39 cellular contexts compared by ENCODE assay signal in genomic region chr11:25737071-25737675, GRCh38.
"Had no signal": no experiment of that assay in that cellular context is flagged by ENCODE, and none has a peak within 500 bp of the region (broad histone marks: within the 10 kb centered on the region; RNA-seq: fewer than 3 reads in every experiment).

No MANE protein-coding gene starts in this region.

- H3K27me3 ChIP-seq: adrenal gland, body of pancreas, brain microvascular endothelial cell, breast epithelium had no signal

- H3K27ac ChIP-seq: adrenal gland, body of pancreas, brain microvascular endothelial cell, breast epithelium, VCaP had no signal

- H3K4me3 ChIP-seq: adrenal gland, body of pancreas, breast epithelium had no signal

- H3K9me3 Mint-ChIP-seq: activated B cell treated with CpG ODN at 0.5 μM for 24 hours; activated CD4-positive, alpha-beta T cell treated with anti-CD3 and anti-CD28 coated beads, Interleukin-2, amount 10 ng/mL, durations not matched to agents 24 days and 14 days; activated naive CD8-positive, alpha-beta T cell treated with anti-CD3 and anti-CD28 coated beads for 36 hours had no signal

- FAIRE-seq: astrocyte, TTC549 had no signal

- DNase-seq: activated B cell treated with CpG ODN at 0.5 μM for 24 hours; activated CD4-positive, alpha-beta memory T cell treated with anti-CD3 and anti-CD28 coated beads for 36 hours; activated CD4-positive, alpha-beta T cell treated with anti-CD3 and anti-CD28 coated beads for 4 hours; activated CD4-positive, alpha-beta T cell treated with anti-CD3 and anti-CD28 coated beads, Interleukin-2, amount 10 ng/mL, durations not matched to agents 24 days and 14 days; activated CD4-positive, alpha-beta T cell treated with anti-CD3 and anti-CD28 coated beads, Interleukin-2, amount 50 U/mL, for 1 hour; activated CD4-positive, alpha-beta T cell treated with anti-CD3 and anti-CD28 coated beads, Interleukin-2, amount 50 U/mL, for 4 hours; activated CD4-positive, CD25-positive, alpha-beta regulatory T cell treated with anti-CD3 and anti-CD28 coated beads, Interleukin-2, amount 50 U/mL, for 72 hours; activated CD8-positive, alpha-beta memory T cell treated with anti-CD3 and anti-CD28 coated beads, Interleukin-2, amount 50 U/mL, for 4 hours; activated CD8-positive, alpha-beta T cell treated with anti-CD3 and anti-CD28 coated beads for 36 hours; activated effector memory CD4-positive, alpha-beta T cell treated with anti-CD3 and anti-CD28 coated beads, Interleukin-2, amount 50 U/mL, for 16 hours; activated gamma-delta T cell treated with Interleukin-2 at 50 U/mL for 16 hours; activated naive CD4-positive, alpha-beta T cell; activated naive CD4-positive, alpha-beta T cell treated with anti-CD3 and anti-CD28 coated beads for 36 hours; activated naive CD4-positive, alpha-beta T cell treated with anti-CD3 and anti-CD28 coated beads, Interleukin-2, amount 50 U/mL, for 16 hours; activated naive CD8-positive, alpha-beta T cell treated with anti-CD3 and anti-CD28 coated beads for 36 hours; activated T-cell treated with anti-CD3 and anti-CD28 coated beads for 4 hours; activated T-cell treated with anti-CD3 and anti-CD28 coated beads, Interleukin-2, amount 50 U/mL, for 1 hour; activated T-cell treated with anti-CD3 and anti-CD28 coated beads, Interleukin-2, amount 50 U/mL, for 4 hours; activated T-cell treated with anti-CD3 and anti-CD28 coated beads, Interleukin-2, amount 50 U/mL, for 72 hours; adrenal gland; amniotic stem cell; aorta; body of pancreas; brain microvascular endothelial cell; caudate nucleus; cerebellar nuclear complex; T-helper 1 cell; T-helper 2 cell; T-helper 9 cell had no signal

- H3K4me1 ChIP-seq: adrenal gland, body of pancreas, breast epithelium had no signal

- H3K4me1 Mint-ChIP-seq: activated B cell treated with CpG ODN at 0.5 μM for 24 hours; activated CD4-positive, alpha-beta T cell treated with anti-CD3 and anti-CD28 coated beads, Interleukin-2, amount 10 ng/mL, durations not matched to agents 24 days and 14 days; activated naive CD8-positive, alpha-beta T cell treated with anti-CD3 and anti-CD28 coated beads for 36 hours; activated T-helper 17 cell treated with anti-CD3 and anti-CD28 coated beads, Interleukin-2, amount 50 U/mL, for 72 hours; central memory CD8-positive, alpha-beta T cell had no signal

- H3K27ac Mint-ChIP-seq: activated B cell treated with CpG ODN at 0.5 μM for 24 hours; activated CD4-positive, alpha-beta memory T cell treated with anti-CD3 and anti-CD28 coated beads for 36 hours; activated CD4-positive, alpha-beta T cell treated with anti-CD3 and anti-CD28 coated beads, Interleukin-2, amount 10 ng/mL, durations not matched to agents 24 days and 14 days; activated CD8-positive, alpha-beta T cell treated with anti-CD3 and anti-CD28 coated beads for 36 hours; activated naive CD4-positive, alpha-beta T cell treated with anti-CD3 and anti-CD28 coated beads for 36 hours; activated naive CD4-positive, alpha-beta T cell treated with anti-CD3 and anti-CD28 coated beads, Interleukin-2, amount 50 U/mL, for 72 hours; activated naive CD8-positive, alpha-beta T cell treated with anti-CD3 and anti-CD28 coated beads for 36 hours; activated T-cell treated with anti-CD3 and anti-CD28 coated beads, Interleukin-2, amount 50 U/mL, for 72 hours; activated T-helper 1 cell treated with anti-CD3 and anti-CD28 coated beads, Interleukin-12 subunit alpha, Interleukin-12 subunit beta, Interleukin-2, Interleukin-4 antibody, amounts not matched to agents 30 ng/mL and 10 ng/mL and 1 ng/mL, durations not matched to agents 14 hours and 24 hours and 36 hours; activated T-helper 17 cell treated with anti-CD3 and anti-CD28 coated beads, Interleukin-2, amount 50 U/mL, for 72 hours; T-helper 1 cell treated with Interleukin-12 subunit alpha and Interleukin-12 subunit beta and Interleukin-4 antibody, amounts not matched to agents 30 μg/mL and 1 μg/mL, for 36 hours; T-helper 2 cell treated with Interferon-gamma antibody and Interleukin-4, amounts not matched to agents 5 μg/mL and 100 μg/mL, for 36 hours had no signal

- H3K36me3 Mint-ChIP-seq: activated CD4-positive, alpha-beta memory T cell treated with anti-CD3 and anti-CD28 coated beads for 36 hours; activated naive CD4-positive, alpha-beta T cell treated with anti-CD3 and anti-CD28 coated beads, Interleukin-2, amount 50 U/mL, for 72 hours; activated naive CD8-positive, alpha-beta T cell treated with anti-CD3 and anti-CD28 coated beads for 36 hours had no signal

- H3K27me3 Mint-ChIP-seq: activated B cell treated with CpG ODN at 0.5 μM for 24 hours; activated CD4-positive, alpha-beta memory T cell treated with anti-CD3 and anti-CD28 coated beads for 36 hours; activated CD4-positive, alpha-beta T cell treated with anti-CD3 and anti-CD28 coated beads, Interleukin-2, amount 10 ng/mL, durations not matched to agents 24 days and 14 days; activated CD8-positive, alpha-beta T cell treated with anti-CD3 and anti-CD28 coated beads for 36 hours; activated naive CD8-positive, alpha-beta T cell treated with anti-CD3 and anti-CD28 coated beads for 36 hours; activated T-helper 17 cell treated with anti-CD3 and anti-CD28 coated beads, Interleukin-2, amount 50 U/mL, for 72 hours; central memory CD8-positive, alpha-beta T cell had no signal

- H3K9me3 ChIP-seq: adrenal gland, body of pancreas, breast epithelium had no signal

- H3K4me3 Mint-ChIP-seq: activated B cell treated with CpG ODN at 0.5 μM for 24 hours; activated CD4-positive, alpha-beta memory T cell treated with anti-CD3 and anti-CD28 coated beads for 36 hours; activated CD4-positive, alpha-beta T cell treated with anti-CD3 and anti-CD28 coated beads, Interleukin-2, amount 10 ng/mL, durations not matched to agents 24 days and 14 days; activated CD8-positive, alpha-beta T cell treated with anti-CD3 and anti-CD28 coated beads for 36 hours; activated naive CD4-positive, alpha-beta T cell treated with anti-CD3 and anti-CD28 coated beads for 36 hours; activated naive CD8-positive, alpha-beta T cell treated with anti-CD3 and anti-CD28 coated beads for 36 hours; activated T-cell treated with anti-CD3 and anti-CD28 coated beads, Interleukin-2, amount 50 U/mL, for 4 hours; activated T-cell treated with anti-CD3 and anti-CD28 coated beads, Interleukin-2, amount 50 U/mL, for 72 hours; activated T-helper 1 cell treated with anti-CD3 and anti-CD28 coated beads, Interleukin-12 subunit alpha, Interleukin-12 subunit beta, Interleukin-2, Interleukin-4 antibody, amounts not matched to agents 30 ng/mL and 10 ng/mL and 1 ng/mL, durations not matched to agents 14 hours and 24 hours and 36 hours; activated T-helper 17 cell treated with anti-CD3 and anti-CD28 coated beads, Interleukin-2, amount 50 U/mL, for 72 hours; central memory CD8-positive, alpha-beta T cell; T-helper 1 cell treated with Interleukin-12 subunit alpha and Interleukin-12 subunit beta and Interleukin-4 antibody, amounts not matched to agents 30 μg/mL and 1 μg/mL, for 36 hours; T-helper 2 cell treated with Interferon-gamma antibody and Interleukin-4, amounts not matched to agents 5 μg/mL and 100 μg/mL, for 36 hours had no signal

- H3K36me3 ChIP-seq: adrenal gland, brain microvascular endothelial cell, breast epithelium had no signal

- ATAC-seq: activated CD8-positive, alpha-beta T cell treated with anti-CD3 and anti-CD28 coated beads for 36 hours; activated naive CD4-positive, alpha-beta T cell treated with anti-CD3 and anti-CD28 coated beads, Interleukin-2, amount 50 U/mL, for 72 hours; activated T-cell treated with anti-CD3 and anti-CD28 coated beads, Interleukin-2, amount 50 U/mL, for 4 hours; activated T-cell treated with anti-CD3 and anti-CD28 coated beads, Interleukin-2, amount 50 U/mL, for 72 hours; activated T-helper 17 cell treated with anti-CD3 and anti-CD28 coated beads, Interleukin-2, amount 50 U/mL, for 72 hours; body of pancreas had no signal
